Comparison of ENCODE assay signal across 34 cellular contexts in genomic region chr3:103730744-103731143, GRCh38.
"Had no signal": no experiment of that assay in that cellular context is flagged by ENCODE, and none has a peak within 500 bp of the region (broad histone marks: within the 10 kb centered on the region; RNA-seq: fewer than 3 reads in every experiment).

No MANE protein-coding gene starts in this region.

- DNase-seq: Karpas-422, Kasumi-1, MG63, MM.1S, MV-4-11, NCI-H1048, NCI-H1092, NCI-H1092 treated with DMSO at 0.1 percent for 48 hours, NCI-H1105, NCI-H1105 treated with DMSO at 0.1 percent for 48 hours, NCI-H1417, NCI-H1417 treated with DMSO at 0.1 percent for 48 hours, NCI-H1436, NCI-H1436 treated with DMSO at 0.1 percent for 48 hours, NCI-H146, NCI-H1694, NCI-H1694 treated with DMSO at 0.1 percent for 48 hours, NCI-H187, NCI-H187 treated with DMSO at 0.1 percent for 48 hours, NCI-H1930, NCI-H2029, NCI-H2029 treated with DMSO at 0.1 percent for 48 hours, NCI-H2081, NCI-H2081 treated with DMSO at 0.1 percent for 48 hours, NCI-H2107, NCI-H2171, NCI-H2171 treated with DMSO at 0.1 percent for 48 hours, NCI-H2227 treated with DMSO at 0.1 percent for 48 hours, NCI-H226, NCI-H345, NCI-H446, NCI-H446 treated with DMSO at 0.1 percent for 48 hours, NCI-H510A, NCI-H510A treated with DMSO at 0.1 percent for 48 hours had no signal

- H3K27me3 ChIP-seq: MG63 had no signal

- H3K36me3 ChIP-seq: MG63 had no signal

- H3K9me3 ChIP-seq: MG63 had no signal

- H3K4me3 ChIP-seq: MG63 had no signal
